In the genomic region with DNA sequence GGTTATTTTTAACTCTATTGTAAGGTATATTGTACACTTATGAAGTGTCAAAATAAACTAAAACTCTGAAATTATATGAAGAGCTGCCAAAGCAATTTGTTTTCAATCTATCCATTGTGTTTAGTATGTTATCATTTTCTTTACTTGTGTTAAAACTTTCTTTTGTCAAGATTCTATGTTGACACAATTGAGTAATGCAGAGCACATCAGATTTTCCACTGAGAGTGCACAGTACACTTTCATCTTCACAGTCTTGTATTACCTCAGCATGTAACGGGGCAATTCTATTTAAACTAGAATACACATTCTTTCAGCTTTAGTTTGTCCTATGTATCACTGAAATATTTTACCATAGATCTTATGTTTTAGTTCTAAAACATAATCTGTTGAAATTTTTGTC, we compare ENCODE assay signal across 3 cellular contexts.
TF ChIP-seq lines count a peak whose summit lies in the region.

No MANE protein-coding gene starts in this region.

TF ChIP-seq in endothelial cell of umbilical vein, 7 proteins besides CTCF, POLR2A, EP300 and RAD21 (continued from another document):
- TF ChIP-seq, protein P1, sequence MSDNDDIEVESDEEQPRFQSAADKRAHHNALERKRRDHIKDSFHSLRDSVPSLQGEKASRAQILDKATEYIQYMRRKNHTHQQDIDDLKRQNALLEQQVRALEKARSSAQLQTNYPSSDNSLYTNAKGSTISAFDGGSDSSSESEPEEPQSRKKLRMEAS (IDR thresholded peaks at IDR 0.05; ENCODE audit: insufficient read depth, insufficient read length), result no peak
- TF ChIP-seq GATA2 (IDR thresholded peaks at IDR 0.05; ENCODE audit: insufficient read depth, insufficient read length, low read depth, low read length) (no peak), EZH2 (IDR thresholded peaks at IDR 0.05; ENCODE audit: borderline replicate concordance, low read depth, low read length, severe bottlenecking) (no peak), JUN (IDR thresholded peaks at IDR 0.05; ENCODE audit: borderline replicate concordance, insufficient read depth, insufficient read length, low read depth) (no peak), MYC (IDR thresholded peaks at IDR 0.05; ENCODE audit: low read depth, low read length) (no peak)

TF ChIP-seq in HepG2, 621 proteins besides CTCF, POLR2A, EP300 and RAD21 (continued from another document and continues in another):
- TF ChIP-seq, protein P2, sequence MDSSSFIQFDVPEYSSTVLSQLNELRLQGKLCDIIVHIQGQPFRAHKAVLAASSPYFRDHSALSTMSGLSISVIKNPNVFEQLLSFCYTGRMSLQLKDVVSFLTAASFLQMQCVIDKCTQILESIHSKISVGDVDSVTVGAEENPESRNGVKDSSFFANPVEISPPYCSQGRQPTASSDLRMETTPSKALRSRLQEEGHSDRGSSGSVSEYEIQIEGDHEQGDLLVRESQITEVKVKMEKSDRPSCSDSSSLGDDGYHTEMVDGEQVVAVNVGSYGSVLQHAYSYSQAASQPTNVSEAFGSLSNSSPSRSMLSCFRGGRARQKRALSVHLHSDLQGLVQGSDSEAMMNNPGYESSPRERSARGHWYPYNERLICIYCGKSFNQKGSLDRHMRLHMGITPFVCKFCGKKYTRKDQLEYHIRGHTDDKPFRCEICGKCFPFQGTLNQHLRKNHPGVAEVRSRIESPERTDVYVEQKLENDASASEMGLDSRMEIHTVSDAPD (CRISPR knock-in tag; IDR thresholded peaks at IDR 0.05), result no peak
- TF ChIP-seq ZNF124 (CRISPR knock-in tag; IDR thresholded peaks at IDR 0.05) (0 out of 2 replicates have a peak, but pooled peaks have one; percentile 33), KDM2A (CRISPR knock-in tag; IDR thresholded peaks at IDR 0.05; ENCODE audit: borderline replicate concordance, low read depth) (no peak), ARNTL (CRISPR knock-in tag; IDR thresholded peaks at IDR 0.05) (no peak), ZNF660 (CRISPR knock-in tag; IDR thresholded peaks at IDR 0.05; ENCODE audit: borderline replicate concordance, low read depth) (no peak), ZNF496 (CRISPR knock-in tag; IDR thresholded peaks at IDR 0.05; ENCODE audit: insufficient replicate concordance) (no peak), ZNF557 (CRISPR knock-in tag; IDR thresholded peaks at IDR 0.05) (no peak), ZNF790 (CRISPR knock-in tag; IDR thresholded peaks at IDR 0.05; ENCODE audit: borderline replicate concordance) (no peak), MIER3 (CRISPR knock-in tag; IDR thresholded peaks at IDR 0.05; ENCODE audit: borderline replicate concordance) (peak; percentile 47; the same call in 1 of the 2 replicates), RXRB (CRISPR knock-in tag; IDR thresholded peaks at IDR 0.05; ENCODE audit: borderline replicate concordance) (no peak; the same call in 1 of the 2 replicates), ZNF547 (CRISPR knock-in tag; IDR thresholded peaks at IDR 0.05) (no peak), ZNF7 (CRISPR knock-in tag; IDR thresholded peaks at IDR 0.05) (no peak), ZNF672 (CRISPR knock-in tag; IDR thresholded peaks at IDR 0.05) (no peak), FLYWCH1 (CRISPR knock-in tag; IDR thresholded peaks at IDR 0.05) (no peak), SMARCC2 (IDR thresholded peaks at IDR 0.05) (0 out of 2 replicates have a peak, but pooled peaks have one; percentile 35), CHD4 (IDR thresholded peaks at IDR 0.05; ENCODE audit: borderline replicate concordance, low read length) (no peak), XRCC5 (optimal IDR thresholded peaks at IDR 0.05; ENCODE audit: low read length) (no peak)
- TF ChIP-seq, protein P3, sequence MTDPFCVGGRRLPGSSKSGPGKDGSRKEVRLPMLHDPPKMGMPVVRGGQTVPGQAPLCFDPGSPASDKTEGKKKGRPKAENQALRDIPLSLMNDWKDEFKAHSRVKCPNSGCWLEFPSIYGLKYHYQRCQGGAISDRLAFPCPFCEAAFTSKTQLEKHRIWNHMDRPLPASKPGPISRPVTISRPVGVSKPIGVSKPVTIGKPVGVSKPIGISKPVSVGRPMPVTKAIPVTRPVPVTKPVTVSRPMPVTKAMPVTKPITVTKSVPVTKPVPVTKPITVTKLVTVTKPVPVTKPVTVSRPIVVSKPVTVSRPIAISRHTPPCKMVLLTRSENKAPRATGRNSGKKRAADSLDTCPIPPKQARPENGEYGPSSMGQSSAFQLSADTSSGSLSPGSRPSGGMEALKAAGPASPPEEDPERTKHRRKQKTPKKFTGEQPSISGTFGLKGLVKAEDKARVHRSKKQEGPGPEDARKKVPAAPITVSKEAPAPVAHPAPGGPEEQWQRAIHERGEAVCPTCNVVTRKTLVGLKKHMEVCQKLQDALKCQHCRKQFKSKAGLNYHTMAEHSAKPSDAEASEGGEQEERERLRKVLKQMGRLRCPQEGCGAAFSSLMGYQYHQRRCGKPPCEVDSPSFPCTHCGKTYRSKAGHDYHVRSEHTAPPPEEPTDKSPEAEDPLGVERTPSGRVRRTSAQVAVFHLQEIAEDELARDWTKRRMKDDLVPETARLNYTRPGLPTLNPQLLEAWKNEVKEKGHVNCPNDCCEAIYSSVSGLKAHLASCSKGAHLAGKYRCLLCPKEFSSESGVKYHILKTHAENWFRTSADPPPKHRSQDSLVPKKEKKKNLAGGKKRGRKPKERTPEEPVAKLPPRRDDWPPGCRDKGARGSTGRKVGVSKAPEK (CRISPR knock-in tag; IDR thresholded peaks at IDR 0.05; ENCODE audit: borderline replicate concordance), result no peak
- TF ChIP-seq, protein P4, sequence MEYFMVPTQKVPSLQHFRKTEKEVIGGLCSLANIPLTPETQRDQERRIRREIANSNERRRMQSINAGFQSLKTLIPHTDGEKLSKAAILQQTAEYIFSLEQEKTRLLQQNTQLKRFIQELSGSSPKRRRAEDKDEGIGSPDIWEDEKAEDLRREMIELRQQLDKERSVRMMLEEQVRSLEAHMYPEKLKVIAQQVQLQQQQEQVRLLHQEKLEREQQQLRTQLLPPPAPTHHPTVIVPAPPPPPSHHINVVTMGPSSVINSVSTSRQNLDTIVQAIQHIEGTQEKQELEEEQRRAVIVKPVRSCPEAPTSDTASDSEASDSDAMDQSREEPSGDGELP (IDR thresholded peaks at IDR 0.05; ENCODE audit: borderline replicate concordance, low read depth), result no peak
- TF ChIP-seq, protein P5, sequence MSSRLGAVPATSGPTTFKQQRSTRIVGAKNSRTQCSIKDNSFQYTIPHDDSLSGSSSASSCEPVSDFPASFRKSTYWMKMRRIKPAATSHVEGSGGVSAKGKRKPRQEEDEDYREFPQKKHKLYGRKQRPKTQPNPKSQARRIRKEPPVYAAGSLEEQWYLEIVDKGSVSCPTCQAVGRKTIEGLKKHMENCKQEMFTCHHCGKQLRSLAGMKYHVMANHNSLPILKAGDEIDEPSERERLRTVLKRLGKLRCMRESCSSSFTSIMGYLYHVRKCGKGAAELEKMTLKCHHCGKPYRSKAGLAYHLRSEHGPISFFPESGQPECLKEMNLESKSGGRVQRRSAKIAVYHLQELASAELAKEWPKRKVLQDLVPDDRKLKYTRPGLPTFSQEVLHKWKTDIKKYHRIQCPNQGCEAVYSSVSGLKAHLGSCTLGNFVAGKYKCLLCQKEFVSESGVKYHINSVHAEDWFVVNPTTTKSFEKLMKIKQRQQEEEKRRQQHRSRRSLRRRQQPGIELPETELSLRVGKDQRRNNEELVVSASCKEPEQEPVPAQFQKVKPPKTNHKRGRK (CRISPR knock-in tag; IDR thresholded peaks at IDR 0.05), result no peak
- TF ChIP-seq, protein P6, sequence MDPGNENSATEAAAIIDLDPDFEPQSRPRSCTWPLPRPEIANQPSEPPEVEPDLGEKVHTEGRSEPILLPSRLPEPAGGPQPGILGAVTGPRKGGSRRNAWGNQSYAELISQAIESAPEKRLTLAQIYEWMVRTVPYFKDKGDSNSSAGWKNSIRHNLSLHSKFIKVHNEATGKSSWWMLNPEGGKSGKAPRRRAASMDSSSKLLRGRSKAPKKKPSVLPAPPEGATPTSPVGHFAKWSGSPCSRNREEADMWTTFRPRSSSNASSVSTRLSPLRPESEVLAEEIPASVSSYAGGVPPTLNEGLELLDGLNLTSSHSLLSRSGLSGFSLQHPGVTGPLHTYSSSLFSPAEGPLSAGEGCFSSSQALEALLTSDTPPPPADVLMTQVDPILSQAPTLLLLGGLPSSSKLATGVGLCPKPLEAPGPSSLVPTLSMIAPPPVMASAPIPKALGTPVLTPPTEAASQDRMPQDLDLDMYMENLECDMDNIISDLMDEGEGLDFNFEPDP (CRISPR knock-in tag; conservative IDR thresholded peaks at IDR 0.05), result no peak

TF ChIP-seq in SK-N-SH treated with all-trans-retinoic acid at 6 μM for 48 hours, 23 proteins besides CTCF, POLR2A, EP300 and RAD21 (continued from another document):
- TF ChIP-seq, protein P7, sequence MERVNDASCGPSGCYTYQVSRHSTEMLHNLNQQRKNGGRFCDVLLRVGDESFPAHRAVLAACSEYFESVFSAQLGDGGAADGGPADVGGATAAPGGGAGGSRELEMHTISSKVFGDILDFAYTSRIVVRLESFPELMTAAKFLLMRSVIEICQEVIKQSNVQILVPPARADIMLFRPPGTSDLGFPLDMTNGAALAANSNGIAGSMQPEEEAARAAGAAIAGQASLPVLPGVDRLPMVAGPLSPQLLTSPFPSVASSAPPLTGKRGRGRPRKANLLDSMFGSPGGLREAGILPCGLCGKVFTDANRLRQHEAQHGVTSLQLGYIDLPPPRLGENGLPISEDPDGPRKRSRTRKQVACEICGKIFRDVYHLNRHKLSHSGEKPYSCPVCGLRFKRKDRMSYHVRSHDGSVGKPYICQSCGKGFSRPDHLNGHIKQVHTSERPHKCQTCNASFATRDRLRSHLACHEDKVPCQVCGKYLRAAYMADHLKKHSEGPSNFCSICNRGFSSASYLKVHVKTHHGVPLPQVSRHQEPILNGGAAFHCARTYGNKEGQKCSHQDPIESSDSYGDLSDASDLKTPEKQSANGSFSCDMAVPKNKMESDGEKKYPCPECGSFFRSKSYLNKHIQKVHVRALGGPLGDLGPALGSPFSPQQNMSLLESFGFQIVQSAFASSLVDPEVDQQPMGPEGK (CRISPR knock-in tag; IDR thresholded peaks at IDR 0.05; ENCODE audit: borderline replicate concordance), result no peak
- TF ChIP-seq ZNF8 (CRISPR knock-in tag; IDR thresholded peaks at IDR 0.05), result no peak
- TF ChIP-seq ZNF565 (CRISPR knock-in tag; conservative IDR thresholded peaks at IDR 0.05; ENCODE audit: low read depth), result no peak
- no peak for TF ChIP-seq ISL1 (CRISPR knock-in tag; IDR thresholded peaks at IDR 0.05)
- TF ChIP-seq RARB (CRISPR knock-in tag; IDR thresholded peaks at IDR 0.05), result no peak
- TF ChIP-seq, protein P8, sequence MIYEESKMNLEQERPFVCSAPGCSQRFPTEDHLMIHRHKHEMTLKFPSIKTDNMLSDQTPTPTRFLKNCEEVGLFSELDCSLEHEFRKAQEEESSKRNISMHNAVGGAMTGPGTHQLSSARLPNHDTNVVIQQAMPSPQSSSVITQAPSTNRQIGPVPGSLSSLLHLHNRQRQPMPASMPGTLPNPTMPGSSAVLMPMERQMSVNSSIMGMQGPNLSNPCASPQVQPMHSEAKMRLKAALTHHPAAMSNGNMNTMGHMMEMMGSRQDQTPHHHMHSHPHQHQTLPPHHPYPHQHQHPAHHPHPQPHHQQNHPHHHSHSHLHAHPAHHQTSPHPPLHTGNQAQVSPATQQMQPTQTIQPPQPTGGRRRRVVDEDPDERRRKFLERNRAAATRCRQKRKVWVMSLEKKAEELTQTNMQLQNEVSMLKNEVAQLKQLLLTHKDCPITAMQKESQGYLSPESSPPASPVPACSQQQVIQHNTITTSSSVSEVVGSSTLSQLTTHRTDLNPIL (CRISPR knock-in tag; IDR thresholded peaks at IDR 0.05; ENCODE audit: low read depth), result no peak
- TF ChIP-seq, protein P9, sequence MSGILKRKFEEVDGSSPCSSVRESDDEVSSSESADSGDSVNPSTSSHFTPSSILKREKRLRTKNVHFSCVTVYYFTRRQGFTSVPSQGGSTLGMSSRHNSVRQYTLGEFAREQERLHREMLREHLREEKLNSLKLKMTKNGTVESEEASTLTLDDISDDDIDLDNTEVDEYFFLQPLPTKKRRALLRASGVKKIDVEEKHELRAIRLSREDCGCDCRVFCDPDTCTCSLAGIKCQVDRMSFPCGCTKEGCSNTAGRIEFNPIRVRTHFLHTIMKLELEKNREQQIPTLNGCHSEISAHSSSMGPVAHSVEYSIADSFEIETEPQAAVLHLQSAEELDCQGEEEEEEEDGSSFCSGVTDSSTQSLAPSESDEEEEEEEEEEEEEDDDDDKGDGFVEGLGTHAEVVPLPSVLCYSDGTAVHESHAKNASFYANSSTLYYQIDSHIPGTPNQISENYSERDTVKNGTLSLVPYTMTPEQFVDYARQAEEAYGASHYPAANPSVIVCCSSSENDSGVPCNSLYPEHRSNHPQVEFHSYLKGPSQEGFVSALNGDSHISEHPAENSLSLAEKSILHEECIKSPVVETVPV (CRISPR knock-in tag; IDR thresholded peaks at IDR 0.05), result no peak
- no peak for TF ChIP-seq BACH2 (CRISPR knock-in tag; IDR thresholded peaks at IDR 0.05; ENCODE audit: borderline replicate concordance)
- no peak for TF ChIP-seq ZFP3 (CRISPR knock-in tag; IDR thresholded peaks at IDR 0.05)
- TF ChIP-seq ARNTL (CRISPR knock-in tag; IDR thresholded peaks at IDR 0.05; ENCODE audit: borderline replicate concordance, low read depth), result no peak
- no peak for TF ChIP-seq TOX (CRISPR knock-in tag; IDR thresholded peaks at IDR 0.05; ENCODE audit: borderline replicate concordance)
- no peak for TF ChIP-seq ZC3H10 (CRISPR knock-in tag; IDR thresholded peaks at IDR 0.05)
- TF ChIP-seq, protein P10, sequence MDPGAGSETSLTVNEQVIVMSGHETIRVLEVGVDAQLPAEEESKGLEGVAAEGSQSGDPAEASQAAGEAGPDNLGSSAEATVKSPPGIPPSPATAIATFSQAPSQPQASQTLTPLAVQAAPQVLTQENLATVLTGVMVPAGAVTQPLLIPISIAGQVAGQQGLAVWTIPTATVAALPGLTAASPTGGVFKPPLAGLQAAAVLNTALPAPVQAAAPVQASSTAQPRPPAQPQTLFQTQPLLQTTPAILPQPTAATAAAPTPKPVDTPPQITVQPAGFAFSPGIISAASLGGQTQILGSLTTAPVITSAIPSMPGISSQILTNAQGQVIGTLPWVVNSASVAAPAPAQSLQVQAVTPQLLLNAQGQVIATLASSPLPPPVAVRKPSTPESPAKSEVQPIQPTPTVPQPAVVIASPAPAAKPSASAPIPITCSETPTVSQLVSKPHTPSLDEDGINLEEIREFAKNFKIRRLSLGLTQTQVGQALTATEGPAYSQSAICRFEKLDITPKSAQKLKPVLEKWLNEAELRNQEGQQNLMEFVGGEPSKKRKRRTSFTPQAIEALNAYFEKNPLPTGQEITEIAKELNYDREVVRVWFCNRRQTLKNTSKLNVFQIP (CRISPR knock-in tag; IDR thresholded peaks at IDR 0.05; ENCODE audit: borderline replicate concordance, low read depth), result no peak
